17 cellular contexts compared by ENCODE assay signal in the genomic region with DNA sequence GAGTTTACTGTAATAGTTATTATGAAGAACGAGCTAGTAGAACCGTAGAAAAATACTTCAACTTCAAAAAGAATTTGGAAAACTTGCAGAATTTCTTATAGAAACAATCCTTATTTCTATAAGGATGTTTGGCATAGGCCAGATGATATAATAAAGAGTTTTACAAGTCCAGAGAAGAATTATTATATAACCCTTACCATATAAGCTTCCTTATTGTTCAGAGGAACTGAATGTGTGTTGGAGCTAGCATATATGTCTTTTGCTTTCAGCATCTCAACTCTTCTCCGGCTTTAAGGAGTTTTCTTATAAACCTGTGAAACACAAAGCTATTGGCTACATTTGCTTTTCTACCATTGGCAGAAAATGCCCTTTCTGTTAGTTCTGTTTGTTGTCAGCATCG.
DNase-seq lines count a peak whose midpoint lies in the region; ATAC-seq, FAIRE-seq and TF ChIP-seq lines count a peak whose summit lies in the region.
"Had no signal": no experiment of that assay in that cellular context is flagged by ENCODE, and none has a peak within 500 bp of the region (broad histone marks: within the 10 kb centered on the region; RNA-seq: fewer than 3 reads in every experiment).

No MANE protein-coding gene starts in this region.

- H3K36me3 Mint-ChIP-seq in activated CD8-positive, alpha-beta memory T cell treated with anti-CD3 and anti-CD28 coated beads, Interleukin-2, amount 10 ng/mL, durations not matched to agents 7 days and 5 days = no peaks in the 10 kb centered on the region
- H3K36me3 Mint-ChIP-seq: CD4-positive, alpha-beta memory T cell had no signal

- no peak for TF ChIP-seq POLR2A in transverse colon (IDR thresholded peaks at IDR 0.05)

- 51 to 52% methylated on average over 4 of the region's 4 CpGs for WGBS in transverse colon (ENCODE audit: low coverage in 1 of 2), 2 donors

- no peaks in the 10 kb centered on the region for H3K9me3 Mint-ChIP-seq in activated CD8-positive, alpha-beta memory T cell treated with anti-CD3 and anti-CD28 coated beads, Interleukin-2, amount 10 ng/mL, durations not matched to agents 7 days and 5 days (ENCODE audit: low read depth)
- H3K9me3 Mint-ChIP-seq: HFFc6 had no signal

- peak overlapping the region; percentile 52 to 67 (median 63) for H3K27ac ChIP-seq in transverse colon

- DNase-seq in mucosa of descending colon (no peak), transverse colon (no peak), kidney tubule cell (ENCODE audit: low spot score) (no peak), NCI-H1436 treated with DMSO at 0.1 percent for 48 hours (lab: John Stamatoyannopoulos, UW) (no peak)
- no peak for DNase-seq in activated CD8-positive, alpha-beta memory T cell treated with anti-CD3 and anti-CD28 coated beads, Interleukin-2, amount 10 ng/mL, durations not matched to agents 7 days and 5 days
- DNase-seq: C1 segment of cervical spinal cord; Caco-2; CD4-positive, alpha-beta memory T cell; DMS153; GF-D8; GOT3; HFFc6 had no signal

- H3K27me3 Mint-ChIP-seq in activated CD8-positive, alpha-beta memory T cell treated with anti-CD3 and anti-CD28 coated beads, Interleukin-2, amount 10 ng/mL, durations not matched to agents 7 days and 5 days = no peaks in the 10 kb centered on the region
- H3K27me3 Mint-ChIP-seq: CD4-positive, alpha-beta memory T cell had no signal

- H3K4me3 ChIP-seq in mucosa of descending colon = no peak overlapping the region
- H3K4me3 ChIP-seq in transverse colon = no peak overlapping the region
- H3K4me3 ChIP-seq: HAP-1 had no signal

- no peak for TF ChIP-seq EP300 in transverse colon (IDR thresholded peaks at IDR 0.05; ENCODE audit: low read depth)

- intact Hi-C loops in mucosa of descending colon (cut with DNase I, micrococcal nuclease) (no loop called here), transverse colon (cut with DNase I; ENCODE audit: low total_unique reads) (no loop called here)

- H3K4me1 Mint-ChIP-seq in activated CD8-positive, alpha-beta memory T cell treated with anti-CD3 and anti-CD28 coated beads, Interleukin-2, amount 10 ng/mL, durations not matched to agents 7 days and 5 days = no peaks in the 10 kb centered on the region
- H3K4me1 Mint-ChIP-seq: CD4-positive, alpha-beta memory T cell had no signal

- no peak overlapping the region for H3K4me3 Mint-ChIP-seq in activated CD8-positive, alpha-beta memory T cell treated with anti-CD3 and anti-CD28 coated beads, Interleukin-2, amount 10 ng/mL, durations not matched to agents 7 days and 5 days
- H3K4me3 Mint-ChIP-seq: CD4-positive, alpha-beta memory T cell; HFFc6 had no signal

- H3K4me1 ChIP-seq in mucosa of descending colon (ENCODE audit: low read depth) (no peaks in the 10 kb centered on the region), transverse colon (peaks cover 0 to 19% (median 2%) of the 10 kb centered on the region in 4 donors)
- H3K4me1 ChIP-seq: Caco-2 had no signal

- TF ChIP-seq CTCF in mucosa of descending colon (IDR thresholded peaks at IDR 0.05) (no peak), transverse colon (IDR thresholded peaks at IDR 0.05) (no peak)

- FAIRE-seq in colon (lab: Jason Lieb, UNC) = peak; percentile 55
- FAIRE-seq: GM12891, GM18507, H54 had no signal

- H3K36me3 ChIP-seq in mucosa of descending colon (ENCODE audit: low read depth) (no peaks in the 10 kb centered on the region), transverse colon (no peaks in the 10 kb centered on the region)
- H3K36me3 ChIP-seq: HAP-1 had no signal

- no peaks in the 10 kb centered on the region for H3K9me3 ChIP-seq in mucosa of descending colon
- no peaks in the 10 kb centered on the region for H3K9me3 ChIP-seq in transverse colon
- H3K9me3 ChIP-seq: Caco-2, HAP-1 had no signal

- H3K27ac Mint-ChIP-seq in activated CD8-positive, alpha-beta memory T cell treated with anti-CD3 and anti-CD28 coated beads, Interleukin-2, amount 10 ng/mL, durations not matched to agents 7 days and 5 days = no peak overlapping the region
- H3K27ac Mint-ChIP-seq: CD4-positive, alpha-beta memory T cell; HFFc6 had no signal

- CTCF ChIA-PET in activated CD8-positive, alpha-beta memory T cell treated with anti-CD3 and anti-CD28 coated beads, Interleukin-2, amount 10 ng/mL, durations not matched to agents 7 days and 5 days (lab: Charles Lee) = no interaction called here

- no peaks in the 10 kb centered on the region for H3K27me3 ChIP-seq in transverse colon

- peak; percentile 95 for ATAC-seq in mucosa of descending colon
- ATAC-seq in activated CD8-positive, alpha-beta memory T cell treated with anti-CD3 and anti-CD28 coated beads, Interleukin-2, amount 10 ng/mL, durations not matched to agents 7 days and 5 days = no peak

- in situ Hi-C loops in transverse colon (cut with MboI; ENCODE audit: low pct_ligation_motif_present in 1 of 4, low pct_unique_long_range_greater_than_20kb in 1 of 4, low sequenced_read_pairs in 3 of 4) = no loop called here
